Comparison of ENCODE assay signal across 1 cellular context in the genomic region with DNA sequence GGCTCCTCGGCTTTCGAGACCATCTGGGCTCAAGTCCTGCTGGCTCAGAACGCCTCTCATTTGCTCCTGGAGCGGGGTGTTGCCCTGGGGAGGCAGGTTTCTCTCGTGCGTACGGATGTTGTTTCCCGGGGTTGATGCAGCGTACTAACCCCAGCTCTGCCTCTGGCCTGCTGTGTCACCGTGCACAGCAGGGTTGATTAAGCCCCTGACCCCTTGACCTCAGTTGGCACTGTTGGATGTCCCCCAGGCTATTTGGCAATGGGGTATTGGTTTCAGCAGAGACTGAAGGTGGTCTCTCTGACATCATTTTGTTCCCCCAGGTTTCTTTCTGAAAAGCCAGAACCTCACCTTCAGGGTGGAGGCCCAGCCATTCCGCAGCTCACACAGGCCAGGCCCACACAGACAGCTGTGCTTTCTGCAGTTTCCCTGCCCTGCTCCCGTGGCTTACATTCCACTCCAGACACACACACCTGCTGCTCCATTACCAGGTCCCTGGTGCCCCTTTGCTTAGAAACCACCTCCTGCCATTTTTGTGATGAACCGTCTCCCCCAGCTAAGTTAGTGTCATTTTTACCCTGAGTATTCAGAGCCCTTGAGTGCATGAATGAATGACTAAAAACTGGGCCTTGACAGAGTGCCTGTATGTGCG.
TF ChIP-seq lines count a peak whose summit lies in the region.

No MANE protein-coding gene starts in this region.

TF ChIP-seq in HepG2, 621 proteins besides CTCF, POLR2A, EP300 and RAD21 (continued from another document):
- TF ChIP-seq, protein P1, sequence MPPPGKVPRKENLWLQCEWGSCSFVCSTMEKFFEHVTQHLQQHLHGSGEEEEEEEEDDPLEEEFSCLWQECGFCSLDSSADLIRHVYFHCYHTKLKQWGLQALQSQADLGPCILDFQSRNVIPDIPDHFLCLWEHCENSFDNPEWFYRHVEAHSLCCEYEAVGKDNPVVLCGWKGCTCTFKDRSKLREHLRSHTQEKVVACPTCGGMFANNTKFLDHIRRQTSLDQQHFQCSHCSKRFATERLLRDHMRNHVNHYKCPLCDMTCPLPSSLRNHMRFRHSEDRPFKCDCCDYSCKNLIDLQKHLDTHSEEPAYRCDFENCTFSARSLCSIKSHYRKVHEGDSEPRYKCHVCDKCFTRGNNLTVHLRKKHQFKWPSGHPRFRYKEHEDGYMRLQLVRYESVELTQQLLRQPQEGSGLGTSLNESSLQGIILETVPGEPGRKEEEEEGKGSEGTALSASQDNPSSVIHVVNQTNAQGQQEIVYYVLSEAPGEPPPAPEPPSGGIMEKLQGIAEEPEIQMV (CRISPR knock-in tag; IDR thresholded peaks at IDR 0.05; ENCODE audit: low read depth), result no peak
